In the genomic region with DNA sequence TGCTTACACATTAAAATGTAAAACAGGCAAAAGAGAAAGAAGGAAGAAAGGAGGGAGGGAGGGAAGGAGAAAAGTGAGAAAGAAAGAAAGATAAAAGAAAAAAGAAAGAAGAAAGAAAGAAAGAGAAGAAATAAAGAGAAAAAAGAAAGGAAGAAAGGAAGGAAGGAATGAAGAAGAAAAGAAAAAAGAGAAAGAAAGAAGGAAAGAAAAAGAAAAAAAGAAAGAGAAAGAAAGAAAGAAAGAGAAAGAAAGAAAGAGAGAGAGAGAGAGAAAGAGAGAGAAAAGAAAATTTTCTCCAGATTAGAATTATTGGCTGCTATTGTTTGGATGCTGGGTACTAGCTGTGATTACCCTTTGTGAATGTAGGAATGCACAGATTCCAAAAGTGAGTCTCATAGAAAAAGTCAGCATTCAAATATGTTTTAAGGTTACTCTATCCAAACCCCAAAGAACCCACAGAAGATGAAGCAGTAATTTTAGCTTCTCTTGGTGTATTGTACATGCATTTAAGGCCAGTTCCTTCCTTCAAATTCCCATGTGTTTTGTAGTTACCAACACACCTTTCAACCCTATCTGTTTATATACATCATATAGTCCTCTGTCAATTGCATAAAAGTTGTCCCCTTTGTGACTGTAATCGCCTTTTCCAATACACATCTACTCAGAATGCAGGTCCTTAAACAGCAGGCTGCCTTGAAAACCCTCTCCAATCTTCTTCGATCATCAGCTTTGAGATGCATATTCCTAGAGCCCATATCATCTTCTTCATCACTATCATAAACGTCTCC, we compare ENCODE assay signal across 8 cellular contexts. TPM values are rescaled to one million over a fixed set of nuclear protein-coding genes. Genes with fewer than 3 reads are reported as not detected.
DNase-seq lines count a peak whose midpoint lies in the region; ATAC-seq and TF ChIP-seq lines count a peak whose summit lies in the region.

No MANE protein-coding gene starts in this region.

- peaks cover 62% of the 10 kb centered on the region for H3K79me2 ChIP-seq in DND-41 (ENCODE audit: insufficient read depth, low read length)

- peak overlapping the region; percentile 97 for H3K4me3 Mint-ChIP-seq in activated naive CD8-positive, alpha-beta T cell
- peak overlapping the region; percentile 94 to 98 (median 98) for H3K4me3 Mint-ChIP-seq in immature natural killer cell

- H3K36me3 ChIP-seq in DND-41 (ENCODE audit: insufficient read depth, low read length) (peaks cover 28% of the 10 kb centered on the region), stomach (peaks cover 0 to 25% (median 11%) of the 10 kb centered on the region in 4 donors)

- no peaks in the 10 kb centered on the region for H3K9me3 Mint-ChIP-seq in activated naive CD8-positive, alpha-beta T cell (ENCODE audit: low read depth)
- no peaks in the 10 kb centered on the region for H3K9me3 Mint-ChIP-seq in immature natural killer cell

- H3K27ac ChIP-seq in DND-41 (ENCODE audit: low read length), result peak overlapping the region; percentile 93
- H3K27ac ChIP-seq in stomach, result peak overlapping the region; percentile 92 to 99 (median 95)

- H4K20me1 ChIP-seq in DND-41 (ENCODE audit: insufficient read depth, low read length), result no peaks in the 10 kb centered on the region; the same call in 1 of the 2 replicates

- no peak for TF ChIP-seq EP300 in stomach (IDR thresholded peaks at IDR 0.05)

- DNase-seq in DND-41, result no peak
- peak in 1 of 3 donors; percentile 3 for DNase-seq in immature natural killer cell
- no peak for DNase-seq in stomach
- no peak for DNase-seq in activated CD4-positive, CD25-positive, alpha-beta regulatory T cell (lab: John Stamatoyannopoulos, UW)
- DNase-seq in GM20000 (ENCODE audit: low spot score), result no peak

- no peaks in the 10 kb centered on the region for H3K27me3 Mint-ChIP-seq in activated naive CD8-positive, alpha-beta T cell
- H3K27me3 Mint-ChIP-seq in immature natural killer cell (ENCODE audit: low read depth in 3 of 3), result peaks cover 2 to 10% (median 6%) of the 10 kb centered on the region in 3 donors

- H3K9ac ChIP-seq in DND-41 (ENCODE audit: low read depth, low read length), result peak overlapping the region; percentile 84

- no peaks in the 10 kb centered on the region for H3K27me3 ChIP-seq in DND-41 (ENCODE audit: insufficient read depth, low read length, poor library complexity)
- H3K27me3 ChIP-seq in stomach, result no peaks in the 10 kb centered on the region

- H3K4me1 Mint-ChIP-seq in activated naive CD8-positive, alpha-beta T cell (ENCODE audit: low read depth), result peaks cover 48% of the 10 kb centered on the region
- peaks cover 47 to 52% of the 10 kb centered on the region in 2 donors for H3K4me1 Mint-ChIP-seq in immature natural killer cell

- no peak for TF ChIP-seq POLR2A in stomach (IDR thresholded peaks at IDR 0.05)

- WGBS in stomach, 5 donors, result 1 to 2% (median 1%) methylated on average over 3 of the region's 3 CpGs

- H3K9me3 ChIP-seq in DND-41 (ENCODE audit: insufficient read depth, low read length, severe bottlenecking) (no peaks in the 10 kb centered on the region), stomach (no peaks in the 10 kb centered on the region)

- TF ChIP-seq CTCF in DND-41 (IDR thresholded peaks at IDR 0.05; ENCODE audit: borderline replicate concordance, extremely low read depth, low read length, poor library complexity, severe bottlenecking) (no peak), stomach (IDR thresholded peaks at IDR 0.05) (no peak), GM20000 (IDR thresholded peaks at IDR 0.05; ENCODE audit: extremely low read depth, missing control alignments) (no peak)

- peaks cover 49% of the 10 kb centered on the region for H3K4me1 ChIP-seq in DND-41 (ENCODE audit: insufficient read depth, low read length)
- H3K4me1 ChIP-seq in stomach, result peaks cover 16 to 47% (median 38%) of the 10 kb centered on the region in 4 donors

- H3K36me3 Mint-ChIP-seq in activated naive CD8-positive, alpha-beta T cell, result no peaks in the 10 kb centered on the region
- H3K36me3 Mint-ChIP-seq in immature natural killer cell, result peaks cover 3 to 14% (median 5%) of the 10 kb centered on the region in 3 donors

- H3K27ac Mint-ChIP-seq in activated naive CD8-positive, alpha-beta T cell, result peak overlapping the region; percentile 90
- H3K27ac Mint-ChIP-seq in immature natural killer cell, result peak overlapping the region; percentile 94 to 99 (median 98)

- ATAC-seq in DND-41 (ENCODE audit: insufficient read depth, low read depth), result no peak
- ATAC-seq in HG02938 (IDR thresholded peaks at IDR 0.05; ENCODE audit: unreplicated experiment), result peak; percentile 0
- no peak for ATAC-seq in HG03175 (IDR thresholded peaks at IDR 0.05; ENCODE audit: unreplicated experiment)

- peak overlapping the region; percentile 64 for H2AFZ ChIP-seq in DND-41 (ENCODE audit: low read depth, low read length)

- intact Hi-C loops in stomach (cut with DNase I; ENCODE audit: low total_unique reads), result no loop called here

- H3K4me3 ChIP-seq in DND-41 (ENCODE audit: low read depth in 1 of 2, low read length in 2 of 2) (peak overlapping the region; percentile 70 to 80; a peak in 3 of 4 replicates), stomach (peak overlapping the region; percentile 69 to 81 (median 74))

- peak overlapping the region; percentile 74 for H3K4me2 ChIP-seq in DND-41 (ENCODE audit: insufficient read depth, low read length)

RNA-seq across cellular contexts. Expression of a gene that starts 0.8 kb away (rescaled TPM):
- 10 to 100 TPM; 28.6 to 41.8 (median 31.2) TPM for polyA plus RNA-seq in immature natural killer cell
- 10 to 100 TPM; 13.6 to 78.2 (median 41.5) TPM for total RNA-seq in stomach
- 10 to 100 TPM in 1 of 3 donors, 1 to 10 TPM in 2; 8.9 to 20.7 (median 9.7) TPM for polyA plus RNA-seq in stomach

RNA-seq across cellular contexts. Expression of a gene that starts 30.1 kb away (rescaled TPM):
- polyA plus RNA-seq in immature natural killer cell (1 to 10 TPM in 1 of 3 donors, under 1 TPM in 2; 0.16 to 1.2 (median 0.22) TPM), stomach (10 to 100 TPM in 2 of 3 donors, 1 to 10 TPM in 1; 5.4 to 15.0 (median 13.5) TPM)
- total RNA-seq in stomach, result 10 to 100 TPM; 16.8 to 58.0 (median 38.6) TPM

RNA-seq across cellular contexts. Expression of a gene that starts 34.8 kb away (rescaled TPM):
- polyA plus RNA-seq in immature natural killer cell, result 1 to 10 TPM in 1 of 3 donors, under 1 TPM in 1, not detected in 1; 0.88 to 3.1 TPM
- 10 to 100 TPM in 1 of 5 donors, 1 to 10 TPM in 3, under 1 TPM in 1; 0.29 to 37.9 (median 9.2) TPM for total RNA-seq in stomach
- polyA plus RNA-seq in stomach, result 1 to 10 TPM; 1.7 to 2.9 (median 2.2) TPM

RNA-seq across cellular contexts. Expression of a gene that starts 55.8 kb away (rescaled TPM):
- polyA plus RNA-seq in immature natural killer cell (not detected), stomach (not detected)
- total RNA-seq in stomach, result not detected
